In genomic region chr7:1473864-1474512, GRCh38 we compare ENCODE assay signal across 1 cellular context.
TF ChIP-seq lines count a peak whose summit lies in the region.

No MANE protein-coding gene starts in this region.

TF ChIP-seq in HepG2, 621 proteins besides CTCF, POLR2A, EP300 and RAD21 (continued from another document and continues in another):
- TF ChIP-seq CREB1 (IDR thresholded peaks at IDR 0.05) (no peak), CREB1 (CRISPR knock-in tag; IDR thresholded peaks at IDR 0.05) (no peak), STAG1 (CRISPR knock-in tag; IDR thresholded peaks at IDR 0.05) (peak; percentile 94), ZNF17 (CRISPR knock-in tag; IDR thresholded peaks at IDR 0.05) (no peak), ZNF652 (CRISPR knock-in tag; IDR thresholded peaks at IDR 0.05; ENCODE audit: borderline replicate concordance, low read depth) (no peak), ZNF773 (CRISPR knock-in tag; IDR thresholded peaks at IDR 0.05; ENCODE audit: borderline replicate concordance) (no peak), TRIM24 (CRISPR knock-in tag; IDR thresholded peaks at IDR 0.05) (0 out of 2 replicates have a peak, but pooled peaks have one; percentile 68), ZHX1 (CRISPR knock-in tag; IDR thresholded peaks at IDR 0.05; ENCODE audit: low read depth) (no peak), RFX5 (IDR thresholded peaks at IDR 0.05; ENCODE audit: low read depth, low read length) (no peak), ONECUT2 (CRISPR knock-in tag; IDR thresholded peaks at IDR 0.05) (no peak), MATR3 (CRISPR knock-in tag; IDR thresholded peaks at IDR 0.05) (no peak), KLF13 (CRISPR knock-in tag; IDR thresholded peaks at IDR 0.05) (no peak), SRSF4 (IDR thresholded peaks at IDR 0.05; ENCODE audit: low read depth, low read length, poor library complexity, severe bottlenecking) (no peak), CCDC6 (CRISPR knock-in tag; IDR thresholded peaks at IDR 0.05) (no peak), PHF20 (CRISPR knock-in tag; IDR thresholded peaks at IDR 0.05) (no peak), KAT2B (IDR thresholded peaks at IDR 0.05; ENCODE audit: borderline replicate concordance, low read depth, low read length) (no peak), HDAC6 (IDR thresholded peaks at IDR 0.05; ENCODE audit: low read depth, low read length) (no peak), CAMTA2 (CRISPR knock-in tag; IDR thresholded peaks at IDR 0.05; ENCODE audit: borderline replicate concordance) (no peak), FIP1L1 (IDR thresholded peaks at IDR 0.05; ENCODE audit: borderline replicate concordance, insufficient read depth, low read depth, low read length) (no peak), ZNF234 (CRISPR knock-in tag; conservative IDR thresholded peaks at IDR 0.05) (no peak), ZNF75D (CRISPR knock-in tag; IDR thresholded peaks at IDR 0.05; ENCODE audit: borderline replicate concordance) (no peak), NAIF1 (CRISPR knock-in tag; IDR thresholded peaks at IDR 0.05; ENCODE audit: borderline replicate concordance) (no peak), ZNF276 (CRISPR knock-in tag; IDR thresholded peaks at IDR 0.05; ENCODE audit: low read depth) (0 out of 2 replicates have a peak, but pooled peaks have one; percentile 64), ARNT (IDR thresholded peaks at IDR 0.05) (no peak), ZNF296 (CRISPR knock-in tag; conservative IDR thresholded peaks at IDR 0.05) (no peak), KDM4B (CRISPR knock-in tag; IDR thresholded peaks at IDR 0.05) (no peak), ZNF446 (CRISPR knock-in tag; IDR thresholded peaks at IDR 0.05) (0 out of 2 replicates have a peak, but pooled peaks have one; percentile 39), ZNF781 (CRISPR knock-in tag; IDR thresholded peaks at IDR 0.05; ENCODE audit: borderline replicate concordance, not compliant biosample characterization) (no peak), NR2F2 (IDR thresholded peaks at IDR 0.05; ENCODE audit: borderline replicate concordance, low read depth) (no peak), SMC3 (IDR thresholded peaks at IDR 0.05; ENCODE audit: low read length) (peak; percentile 40; the same call in 1 of the 2 replicates), MTA3 (CRISPR knock-in tag; IDR thresholded peaks at IDR 0.05) (no peak), HDAC1 (CRISPR knock-in tag; IDR thresholded peaks at IDR 0.05) (peak; percentile 45; the same call in 1 of the 2 replicates), TARDBP (CRISPR knock-in tag; IDR thresholded peaks at IDR 0.05) (no peak), GATAD2A (CRISPR knock-in tag; IDR thresholded peaks at IDR 0.05) (peak; percentile 30; the same call in 1 of the 2 replicates), HNRNPK (IDR thresholded peaks at IDR 0.05; ENCODE audit: low read depth, low read length, poor library complexity, severe bottlenecking) (no peak), ZNF550 (CRISPR knock-in tag; IDR thresholded peaks at IDR 0.05; ENCODE audit: borderline replicate concordance) (no peak), ZBTB37 (CRISPR knock-in tag; IDR thresholded peaks at IDR 0.05) (no peak), MXI1 (IDR thresholded peaks at IDR 0.05; ENCODE audit: borderline replicate concordance, low read depth, low read length) (peak; percentile 80; the same call in 2 of the 3 replicates), ZNF12 (CRISPR knock-in tag; IDR thresholded peaks at IDR 0.05) (no peak), TBP (CRISPR knock-in tag; IDR thresholded peaks at IDR 0.05) (no peak)
- TF ChIP-seq, protein P1, sequence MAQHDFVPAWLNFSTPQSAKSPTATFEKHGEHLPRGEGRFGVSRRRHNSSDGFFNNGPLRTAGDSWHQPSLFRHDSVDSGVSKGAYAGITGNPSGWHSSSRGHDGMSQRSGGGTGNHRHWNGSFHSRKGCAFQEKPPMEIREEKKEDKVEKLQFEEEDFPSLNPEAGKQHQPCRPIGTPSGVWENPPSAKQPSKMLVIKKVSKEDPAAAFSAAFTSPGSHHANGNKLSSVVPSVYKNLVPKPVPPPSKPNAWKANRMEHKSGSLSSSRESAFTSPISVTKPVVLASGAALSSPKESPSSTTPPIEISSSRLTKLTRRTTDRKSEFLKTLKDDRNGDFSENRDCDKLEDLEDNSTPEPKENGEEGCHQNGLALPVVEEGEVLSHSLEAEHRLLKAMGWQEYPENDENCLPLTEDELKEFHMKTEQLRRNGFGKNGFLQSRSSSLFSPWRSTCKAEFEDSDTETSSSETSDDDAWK (CRISPR knock-in tag; IDR thresholded peaks at IDR 0.05): no peak
- TF ChIP-seq, protein P2, sequence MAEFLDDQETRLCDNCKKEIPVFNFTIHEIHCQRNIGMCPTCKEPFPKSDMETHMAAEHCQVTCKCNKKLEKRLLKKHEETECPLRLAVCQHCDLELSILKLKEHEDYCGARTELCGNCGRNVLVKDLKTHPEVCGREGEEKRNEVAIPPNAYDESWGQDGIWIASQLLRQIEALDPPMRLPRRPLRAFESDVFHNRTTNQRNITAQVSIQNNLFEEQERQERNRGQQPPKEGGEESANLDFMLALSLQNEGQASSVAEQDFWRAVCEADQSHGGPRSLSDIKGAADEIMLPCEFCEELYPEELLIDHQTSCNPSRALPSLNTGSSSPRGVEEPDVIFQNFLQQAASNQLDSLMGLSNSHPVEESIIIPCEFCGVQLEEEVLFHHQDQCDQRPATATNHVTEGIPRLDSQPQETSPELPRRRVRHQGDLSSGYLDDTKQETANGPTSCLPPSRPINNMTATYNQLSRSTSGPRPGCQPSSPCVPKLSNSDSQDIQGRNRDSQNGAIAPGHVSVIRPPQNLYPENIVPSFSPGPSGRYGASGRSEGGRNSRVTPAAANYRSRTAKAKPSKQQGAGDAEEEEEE (CRISPR knock-in tag; IDR thresholded peaks at IDR 0.05; ENCODE audit: borderline replicate concordance): no peak
- TF ChIP-seq, protein P3, sequence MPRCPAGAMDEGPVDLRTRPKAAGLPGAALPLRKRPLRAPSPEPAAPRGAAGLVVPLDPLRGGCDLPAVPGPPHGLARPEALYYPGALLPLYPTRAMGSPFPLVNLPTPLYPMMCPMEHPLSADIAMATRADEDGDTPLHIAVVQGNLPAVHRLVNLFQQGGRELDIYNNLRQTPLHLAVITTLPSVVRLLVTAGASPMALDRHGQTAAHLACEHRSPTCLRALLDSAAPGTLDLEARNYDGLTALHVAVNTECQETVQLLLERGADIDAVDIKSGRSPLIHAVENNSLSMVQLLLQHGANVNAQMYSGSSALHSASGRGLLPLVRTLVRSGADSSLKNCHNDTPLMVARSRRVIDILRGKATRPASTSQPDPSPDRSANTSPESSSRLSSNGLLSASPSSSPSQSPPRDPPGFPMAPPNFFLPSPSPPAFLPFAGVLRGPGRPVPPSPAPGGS (CRISPR knock-in tag; IDR thresholded peaks at IDR 0.05): no peak
- TF ChIP-seq, protein P4, sequence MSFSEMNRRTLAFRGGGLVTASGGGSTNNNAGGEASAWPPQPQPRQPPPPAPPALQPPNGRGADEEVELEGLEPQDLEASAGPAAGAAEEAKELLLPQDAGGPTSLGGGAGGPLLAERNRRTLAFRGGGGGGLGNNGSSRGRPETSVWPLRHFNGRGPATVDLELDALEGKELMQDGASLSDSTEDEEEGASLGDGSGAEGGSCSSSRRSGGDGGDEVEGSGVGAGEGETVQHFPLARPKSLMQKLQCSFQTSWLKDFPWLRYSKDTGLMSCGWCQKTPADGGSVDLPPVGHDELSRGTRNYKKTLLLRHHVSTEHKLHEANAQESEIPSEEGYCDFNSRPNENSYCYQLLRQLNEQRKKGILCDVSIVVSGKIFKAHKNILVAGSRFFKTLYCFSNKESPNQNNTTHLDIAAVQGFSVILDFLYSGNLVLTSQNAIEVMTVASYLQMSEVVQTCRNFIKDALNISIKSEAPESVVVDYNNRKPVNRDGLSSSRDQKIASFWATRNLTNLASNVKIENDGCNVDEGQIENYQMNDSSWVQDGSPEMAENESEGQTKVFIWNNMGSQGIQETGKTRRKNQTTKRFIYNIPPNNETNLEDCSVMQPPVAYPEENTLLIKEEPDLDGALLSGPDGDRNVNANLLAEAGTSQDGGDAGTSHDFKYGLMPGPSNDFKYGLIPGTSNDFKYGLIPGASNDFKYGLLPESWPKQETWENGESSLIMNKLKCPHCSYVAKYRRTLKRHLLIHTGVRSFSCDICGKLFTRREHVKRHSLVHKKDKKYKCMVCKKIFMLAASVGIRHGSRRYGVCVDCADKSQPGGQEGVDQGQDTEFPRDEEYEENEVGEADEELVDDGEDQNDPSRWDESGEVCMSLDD (CRISPR knock-in tag; IDR thresholded peaks at IDR 0.05; ENCODE audit: borderline replicate concordance): no peak
- TF ChIP-seq, protein P5, sequence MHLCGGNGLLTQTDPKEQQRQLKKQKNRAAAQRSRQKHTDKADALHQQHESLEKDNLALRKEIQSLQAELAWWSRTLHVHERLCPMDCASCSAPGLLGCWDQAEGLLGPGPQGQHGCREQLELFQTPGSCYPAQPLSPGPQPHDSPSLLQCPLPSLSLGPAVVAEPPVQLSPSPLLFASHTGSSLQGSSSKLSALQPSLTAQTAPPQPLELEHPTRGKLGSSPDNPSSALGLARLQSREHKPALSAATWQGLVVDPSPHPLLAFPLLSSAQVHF (CRISPR knock-in tag; IDR thresholded peaks at IDR 0.05): no peak
- TF ChIP-seq, protein P6, sequence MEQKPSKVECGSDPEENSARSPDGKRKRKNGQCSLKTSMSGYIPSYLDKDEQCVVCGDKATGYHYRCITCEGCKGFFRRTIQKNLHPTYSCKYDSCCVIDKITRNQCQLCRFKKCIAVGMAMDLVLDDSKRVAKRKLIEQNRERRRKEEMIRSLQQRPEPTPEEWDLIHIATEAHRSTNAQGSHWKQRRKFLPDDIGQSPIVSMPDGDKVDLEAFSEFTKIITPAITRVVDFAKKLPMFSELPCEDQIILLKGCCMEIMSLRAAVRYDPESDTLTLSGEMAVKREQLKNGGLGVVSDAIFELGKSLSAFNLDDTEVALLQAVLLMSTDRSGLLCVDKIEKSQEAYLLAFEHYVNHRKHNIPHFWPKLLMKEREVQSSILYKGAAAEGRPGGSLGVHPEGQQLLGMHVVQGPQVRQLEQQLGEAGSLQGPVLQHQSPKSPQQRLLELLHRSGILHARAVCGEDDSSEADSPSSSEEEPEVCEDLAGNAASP (CRISPR knock-in tag; IDR thresholded peaks at IDR 0.05; ENCODE audit: borderline replicate concordance): peak; percentile 43; the same call in 1 of the 2 replicates
- TF ChIP-seq, protein P7, sequence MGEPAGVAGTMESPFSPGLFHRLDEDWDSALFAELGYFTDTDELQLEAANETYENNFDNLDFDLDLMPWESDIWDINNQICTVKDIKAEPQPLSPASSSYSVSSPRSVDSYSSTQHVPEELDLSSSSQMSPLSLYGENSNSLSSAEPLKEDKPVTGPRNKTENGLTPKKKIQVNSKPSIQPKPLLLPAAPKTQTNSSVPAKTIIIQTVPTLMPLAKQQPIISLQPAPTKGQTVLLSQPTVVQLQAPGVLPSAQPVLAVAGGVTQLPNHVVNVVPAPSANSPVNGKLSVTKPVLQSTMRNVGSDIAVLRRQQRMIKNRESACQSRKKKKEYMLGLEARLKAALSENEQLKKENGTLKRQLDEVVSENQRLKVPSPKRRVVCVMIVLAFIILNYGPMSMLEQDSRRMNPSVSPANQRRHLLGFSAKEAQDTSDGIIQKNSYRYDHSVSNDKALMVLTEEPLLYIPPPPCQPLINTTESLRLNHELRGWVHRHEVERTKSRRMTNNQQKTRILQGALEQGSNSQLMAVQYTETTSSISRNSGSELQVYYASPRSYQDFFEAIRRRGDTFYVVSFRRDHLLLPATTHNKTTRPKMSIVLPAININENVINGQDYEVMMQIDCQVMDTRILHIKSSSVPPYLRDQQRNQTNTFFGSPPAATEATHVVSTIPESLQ (CRISPR knock-in tag; conservative IDR thresholded peaks at IDR 0.05): no peak
